Comparison of ENCODE assay signal across 18 cellular contexts in the genomic region with DNA sequence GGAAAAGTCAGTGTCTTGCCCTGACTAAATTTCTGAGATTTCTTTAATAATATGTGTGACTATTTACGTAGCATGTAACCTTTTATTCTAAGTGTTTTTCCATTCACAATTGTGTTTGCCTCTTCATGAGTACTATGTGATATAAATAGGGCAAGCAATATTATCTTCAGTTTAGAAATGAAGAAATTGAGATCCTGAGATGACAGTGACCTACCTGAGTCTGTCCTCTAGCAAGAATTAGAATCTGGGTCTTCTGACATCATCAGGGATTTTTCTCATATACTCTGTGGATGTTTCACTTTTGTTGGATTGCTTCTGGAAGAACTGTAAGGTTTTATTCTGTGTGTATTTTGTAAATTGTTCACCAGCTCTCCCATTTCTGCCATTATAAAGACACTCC. TPM values are rescaled to one million over a fixed set of nuclear protein-coding genes. Genes with fewer than 3 reads are reported as not detected.
DNase-seq lines count a peak whose midpoint lies in the region; ATAC-seq and TF ChIP-seq lines count a peak whose summit lies in the region.
"Had no signal": no experiment of that assay in that cellular context is flagged by ENCODE, and none has a peak within 500 bp of the region (broad histone marks: within the 10 kb centered on the region; RNA-seq: fewer than 3 reads in every experiment).

No MANE protein-coding gene starts in this region.

- H3K9me3 Mint-ChIP-seq in stimulated activated effector memory CD8-positive, alpha-beta T cell treated with anti-CD3 and anti-CD28 coated beads, Interleukin-12 subunit alpha, Interleukin-12 subunit beta, amount 100 ng/mL, for 72 hours = no peaks in the 10 kb centered on the region
- H3K9me3 Mint-ChIP-seq: GM23338 had no signal

- intact Hi-C loops in right cardiac atrium (cut with DNase I) = no loop called here

- H3K27ac ChIP-seq in right cardiac atrium (ENCODE audit: low read length) = no peak overlapping the region
- H3K27ac ChIP-seq: 22Rv1, A549, C4-2B, KMS-11 had no signal

- no peak overlapping the region for H3K27ac Mint-ChIP-seq in stimulated activated effector memory CD8-positive, alpha-beta T cell treated with anti-CD3 and anti-CD28 coated beads, Interleukin-12 subunit alpha, Interleukin-12 subunit beta, amount 100 ng/mL, for 72 hours
- H3K27ac Mint-ChIP-seq: CD4-positive, alpha-beta T cell; GM23338 had no signal

- 92% methylated on average over 1 of the region's 1 CpG for WGBS in right cardiac atrium

- no peaks in the 10 kb centered on the region for H3K36me3 Mint-ChIP-seq in stimulated activated effector memory CD8-positive, alpha-beta T cell treated with anti-CD3 and anti-CD28 coated beads, Interleukin-12 subunit alpha, Interleukin-12 subunit beta, amount 100 ng/mL, for 72 hours

- no peaks in the 10 kb centered on the region for H3K27me3 ChIP-seq in right cardiac atrium (ENCODE audit: control insufficient read depth, insufficient read depth)

- H3K4me1 ChIP-seq in right cardiac atrium (ENCODE audit: control insufficient read depth, insufficient read depth, low read length) = no peaks in the 10 kb centered on the region
- H3K4me1 ChIP-seq: A549 had no signal

- ATAC-seq in GM18868 (IDR thresholded peaks at IDR 0.05; ENCODE audit: unreplicated experiment) = peak; percentile 53
- ATAC-seq in HG02678 (IDR thresholded peaks at IDR 0.05; ENCODE audit: unreplicated experiment) = peak; percentile 36
- ATAC-seq in stimulated activated effector memory CD8-positive, alpha-beta T cell treated with anti-CD3 and anti-CD28 coated beads, Interleukin-12 subunit alpha, Interleukin-12 subunit beta, amount 100 ng/mL, for 72 hours = peak; percentile 58
- ATAC-seq in right cardiac atrium = no peak
- ATAC-seq: A549, GM23338 had no signal

- H3K4me1 Mint-ChIP-seq in stimulated activated effector memory CD8-positive, alpha-beta T cell treated with anti-CD3 and anti-CD28 coated beads, Interleukin-12 subunit alpha, Interleukin-12 subunit beta, amount 100 ng/mL, for 72 hours = peaks cover 7% of the 10 kb centered on the region

- no peak overlapping the region for H3K4me3 Mint-ChIP-seq in stimulated activated effector memory CD8-positive, alpha-beta T cell treated with anti-CD3 and anti-CD28 coated beads, Interleukin-12 subunit alpha, Interleukin-12 subunit beta, amount 100 ng/mL, for 72 hours
- H3K4me3 Mint-ChIP-seq: CD4-positive, alpha-beta T cell; GM23338 had no signal

- H3K9me3 ChIP-seq in right cardiac atrium (ENCODE audit: control insufficient read depth, low read length) = no peaks in the 10 kb centered on the region
- H3K9me3 ChIP-seq: A549 had no signal

- peak; percentile 32 for DNase-seq in GM10266 (ENCODE audit: extremely low spot score)
- no peak for DNase-seq in stimulated activated effector memory CD8-positive, alpha-beta T cell treated with anti-CD3 and anti-CD28 coated beads, Interleukin-12 subunit alpha, Interleukin-12 subunit beta, amount 100 ng/mL, for 72 hours (ENCODE audit: low spot score in 2 of 2)
- DNase-seq in right cardiac atrium = no peak
- DNase-seq in middle frontal gyrus (ENCODE audit: extremely low spot score, low spot score) = no peak
- DNase-seq in HuH-7.5 (ENCODE audit: low spot score) = no peak
- DNase-seq: AML-193; CD4-positive, alpha-beta T cell; DMS153; DMS79; GDM1; HCEC 1CT had no signal

- H3K4me3 ChIP-seq in right cardiac atrium (ENCODE audit: low read length) = no peak overlapping the region
- H3K4me3 ChIP-seq: A549, GM23338 had no signal

- TF ChIP-seq CTCF in GM10266 (IDR thresholded peaks at IDR 0.05; ENCODE audit: control insufficient read depth, insufficient read depth, low read depth, missing control alignments) = no peak

RNA-seq across cellular contexts. Expression of gene TMTC2, which starts 35.0 kb away (rescaled TPM):
- total RNA-seq in right cardiac atrium = 1 to 10 TPM; 2.7 to 5.3 (median 3.1) TPM
- 1.6 TPM for polyA plus RNA-seq in right cardiac atrium

Comparison
In these comparisons a context has a peak if more than half of its experiments do, and no peak if none do; other contexts are left out.
1. ATAC-seq: peak in GM18868 (single experiment), HG02678 (single experiment) and stimulated activated effector memory CD8-positive, alpha-beta T cell treated with anti-CD3 and anti-CD28 coated beads, Interleukin-12 subunit alpha, Interleukin-12 subunit beta, amount 100 ng/mL, for 72 hours (single experiment); none in right cardiac atrium (0 of 2).